ENCODE assay signal across 1 cellular context in the genomic region with DNA sequence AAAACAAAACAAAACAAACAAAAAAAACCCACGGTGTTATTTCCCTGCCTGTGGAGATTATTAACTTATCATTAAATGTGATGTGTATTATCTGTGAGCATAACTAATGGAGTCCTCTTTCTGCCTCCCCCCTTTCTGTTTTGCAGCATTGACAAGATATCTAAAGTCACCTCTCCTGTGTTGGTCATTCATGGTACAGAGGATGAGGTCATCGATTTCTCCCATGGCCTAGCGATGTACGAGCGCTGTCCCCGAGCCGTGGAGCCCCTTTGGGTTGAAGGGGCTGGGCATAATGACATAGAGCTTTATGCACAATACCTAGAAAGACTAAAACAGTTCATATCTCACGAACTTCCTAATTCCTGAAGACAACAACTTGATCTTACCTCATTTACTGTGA.
TF ChIP-seq lines count a peak whose summit lies in the region.

No MANE protein-coding gene starts in this region.

TF ChIP-seq in GM23338, 12 proteins besides CTCF, POLR2A, EP300 and RAD21 (continued from another document):
- TF ChIP-seq, protein P1, sequence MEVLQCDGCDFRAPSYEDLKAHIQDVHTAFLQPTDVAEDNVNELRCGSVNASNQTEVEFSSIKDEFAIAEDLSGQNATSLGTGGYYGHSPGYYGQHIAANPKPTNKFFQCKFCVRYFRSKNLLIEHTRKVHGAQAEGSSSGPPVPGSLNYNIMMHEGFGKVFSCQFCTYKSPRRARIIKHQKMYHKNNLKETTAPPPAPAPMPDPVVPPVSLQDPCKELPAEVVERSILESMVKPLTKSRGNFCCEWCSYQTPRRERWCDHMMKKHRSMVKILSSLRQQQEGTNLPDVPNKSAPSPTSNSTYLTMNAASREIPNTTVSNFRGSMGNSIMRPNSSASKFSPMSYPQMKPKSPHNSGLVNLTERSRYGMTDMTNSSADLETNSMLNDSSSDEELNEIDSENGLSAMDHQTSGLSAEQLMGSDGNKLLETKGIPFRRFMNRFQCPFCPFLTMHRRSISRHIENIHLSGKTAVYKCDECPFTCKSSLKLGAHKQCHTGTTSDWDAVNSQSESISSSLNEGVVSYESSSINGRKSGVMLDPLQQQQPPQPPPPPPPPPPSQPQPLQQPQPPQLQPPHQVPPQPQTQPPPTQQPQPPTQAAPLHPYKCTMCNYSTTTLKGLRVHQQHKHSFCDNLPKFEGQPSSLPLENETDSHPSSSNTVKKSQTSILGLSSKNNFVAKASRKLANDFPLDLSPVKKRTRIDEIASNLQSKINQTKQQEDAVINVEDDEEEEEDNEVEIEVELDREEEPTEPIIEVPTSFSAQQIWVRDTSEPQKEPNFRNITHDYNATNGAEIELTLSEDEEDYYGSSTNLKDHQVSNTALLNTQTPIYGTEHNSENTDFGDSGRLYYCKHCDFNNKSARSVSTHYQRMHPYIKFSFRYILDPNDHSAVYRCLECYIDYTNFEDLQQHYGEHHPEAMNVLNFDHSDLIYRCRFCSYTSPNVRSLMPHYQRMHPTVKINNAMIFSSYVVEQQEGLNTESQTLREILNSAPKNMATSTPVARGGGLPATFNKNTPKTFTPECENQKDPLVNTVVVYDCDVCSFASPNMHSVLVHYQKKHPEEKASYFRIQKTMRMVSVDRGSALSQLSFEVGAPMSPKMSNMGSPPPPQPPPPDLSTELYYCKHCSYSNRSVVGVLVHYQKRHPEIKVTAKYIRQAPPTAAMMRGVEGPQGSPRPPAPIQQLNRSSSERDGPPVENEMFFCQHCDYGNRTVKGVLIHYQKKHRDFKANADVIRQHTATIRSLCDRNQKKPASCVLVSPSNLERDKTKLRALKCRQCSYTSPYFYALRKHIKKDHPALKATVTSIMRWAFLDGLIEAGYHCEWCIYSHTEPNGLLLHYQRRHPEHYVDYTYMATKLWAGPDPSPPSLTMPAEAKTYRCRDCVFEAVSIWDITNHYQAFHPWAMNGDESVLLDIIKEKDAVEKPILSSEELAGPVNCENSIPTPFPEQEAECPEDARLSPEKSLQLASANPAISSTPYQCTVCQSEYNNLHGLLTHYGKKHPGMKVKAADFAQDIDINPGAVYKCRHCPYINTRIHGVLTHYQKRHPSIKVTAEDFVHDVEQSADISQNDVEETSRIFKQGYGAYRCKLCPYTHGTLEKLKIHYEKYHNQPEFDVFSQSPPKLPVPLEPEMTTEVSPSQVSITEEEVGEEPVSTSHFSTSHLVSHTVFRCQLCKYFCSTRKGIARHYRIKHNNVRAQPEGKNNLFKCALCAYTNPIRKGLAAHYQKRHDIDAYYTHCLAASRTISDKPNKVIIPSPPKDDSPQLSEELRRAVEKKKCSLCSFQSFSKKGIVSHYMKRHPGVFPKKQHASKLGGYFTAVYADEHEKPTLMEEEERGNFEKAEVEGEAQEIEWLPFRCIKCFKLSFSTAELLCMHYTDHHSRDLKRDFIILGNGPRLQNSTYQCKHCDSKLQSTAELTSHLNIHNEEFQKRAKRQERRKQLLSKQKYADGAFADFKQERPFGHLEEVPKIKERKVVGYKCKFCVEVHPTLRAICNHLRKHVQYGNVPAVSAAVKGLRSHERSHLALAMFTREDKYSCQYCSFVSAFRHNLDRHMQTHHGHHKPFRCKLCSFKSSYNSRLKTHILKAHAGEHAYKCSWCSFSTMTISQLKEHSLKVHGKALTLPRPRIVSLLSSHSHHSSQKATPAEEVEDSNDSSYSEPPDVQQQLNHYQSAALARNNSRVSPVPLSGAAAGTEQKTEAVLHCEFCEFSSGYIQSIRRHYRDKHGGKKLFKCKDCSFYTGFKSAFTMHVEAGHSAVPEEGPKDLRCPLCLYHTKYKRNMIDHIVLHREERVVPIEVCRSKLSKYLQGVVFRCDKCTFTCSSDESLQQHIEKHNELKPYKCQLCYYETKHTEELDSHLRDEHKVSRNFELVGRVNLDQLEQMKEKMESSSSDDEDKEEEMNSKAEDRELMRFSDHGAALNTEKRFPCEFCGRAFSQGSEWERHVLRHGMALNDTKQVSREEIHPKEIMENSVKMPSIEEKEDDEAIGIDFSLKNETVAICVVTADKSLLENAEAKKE (CRISPR knock-in tag; IDR thresholded peaks at IDR 0.05), result no peak
- TF ChIP-seq ZNF114 (CRISPR knock-in tag; IDR thresholded peaks at IDR 0.05) (no peak), NANOG (IDR thresholded peaks at IDR 0.05; ENCODE audit: borderline replicate concordance) (no peak), EZH2 (IDR thresholded peaks at IDR 0.05; ENCODE audit: low read depth, unreplicated experiment) (no peak), EZH2phosphoT487 (IDR thresholded peaks at IDR 0.05; ENCODE audit: unreplicated experiment) (no peak), POLR2AphosphoS5 (IDR thresholded peaks at IDR 0.05; ENCODE audit: low read depth) (no peak), STAT1 (IDR thresholded peaks at IDR 0.05; ENCODE audit: unreplicated experiment) (no peak)
- TF ChIP-seq, protein P2, sequence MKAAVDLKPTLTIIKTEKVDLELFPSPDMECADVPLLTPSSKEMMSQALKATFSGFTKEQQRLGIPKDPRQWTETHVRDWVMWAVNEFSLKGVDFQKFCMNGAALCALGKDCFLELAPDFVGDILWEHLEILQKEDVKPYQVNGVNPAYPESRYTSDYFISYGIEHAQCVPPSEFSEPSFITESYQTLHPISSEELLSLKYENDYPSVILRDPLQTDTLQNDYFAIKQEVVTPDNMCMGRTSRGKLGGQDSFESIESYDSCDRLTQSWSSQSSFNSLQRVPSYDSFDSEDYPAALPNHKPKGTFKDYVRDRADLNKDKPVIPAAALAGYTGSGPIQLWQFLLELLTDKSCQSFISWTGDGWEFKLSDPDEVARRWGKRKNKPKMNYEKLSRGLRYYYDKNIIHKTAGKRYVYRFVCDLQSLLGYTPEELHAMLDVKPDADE (IDR thresholded peaks at IDR 0.05), result no peak
